Comparison of ENCODE assay signal across 22 cellular contexts in the genomic region with DNA sequence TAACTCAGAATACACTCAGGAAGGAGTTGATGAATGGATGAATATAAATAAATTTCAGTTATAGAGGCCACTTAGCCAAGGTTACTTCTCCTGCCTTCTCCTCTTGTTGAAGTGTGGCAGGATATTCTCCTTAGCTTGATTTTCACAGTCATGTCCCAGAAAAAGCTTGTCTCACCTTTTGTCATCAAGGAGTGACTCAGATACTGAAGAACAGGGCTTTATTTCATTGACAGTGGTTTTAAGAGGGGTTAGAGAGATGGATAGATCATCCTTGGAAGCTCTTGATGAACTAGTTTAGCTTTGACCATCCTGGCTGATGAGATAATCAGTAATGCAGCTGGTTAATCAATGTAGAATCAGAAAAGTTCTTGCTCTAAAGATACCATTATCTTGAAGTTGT. TPM values are rescaled to one million over a fixed set of nuclear protein-coding genes. Genes with fewer than 3 reads are reported as not detected.
DNase-seq lines count a peak whose midpoint lies in the region; ATAC-seq and TF ChIP-seq lines count a peak whose summit lies in the region.
"Had no signal": no experiment of that assay in that cellular context is flagged by ENCODE, and none has a peak within 500 bp of the region (broad histone marks: within the 10 kb centered on the region; RNA-seq: fewer than 3 reads in every experiment).

No MANE protein-coding gene starts in this region.

- H3K27ac ChIP-seq in IMR-90 (ENCODE audit: insufficient read depth, low read length) (no peak overlapping the region), colonic mucosa (no peak overlapping the region)
- H3K27ac ChIP-seq: 22Rv1, KMS-11 had no signal

- no peaks in the 10 kb centered on the region for H3K36me3 Mint-ChIP-seq in activated T-cell treated with anti-CD3 and anti-CD28 coated beads, Interleukin-2, amount 50 U/mL, for 72 hours (ENCODE audit: insufficient read depth in 2 of 2)
- no peaks in the 10 kb centered on the region for H3K36me3 Mint-ChIP-seq in stimulated activated effector memory CD8-positive, alpha-beta T cell treated with anti-CD3 and anti-CD28 coated beads, Interleukin-12 subunit alpha, Interleukin-12 subunit beta, amount 100 ng/mL, for 72 hours

- peak; percentile 34 to 50 for ATAC-seq in activated T-cell treated with anti-CD3 and anti-CD28 coated beads, Interleukin-2, amount 50 U/mL, for 72 hours (replicated peaks in 1 of 2)
- no peak for ATAC-seq in IMR-90 (ENCODE audit: low read depth)
- ATAC-seq in stimulated activated effector memory CD8-positive, alpha-beta T cell treated with anti-CD3 and anti-CD28 coated beads, Interleukin-12 subunit alpha, Interleukin-12 subunit beta, amount 100 ng/mL, for 72 hours: peak; percentile 52
- no peak for ATAC-seq in GM21423 (IDR thresholded peaks at IDR 0.05; ENCODE audit: unreplicated experiment)
- no peak for ATAC-seq in GM18498 (IDR thresholded peaks at IDR 0.05; ENCODE audit: unreplicated experiment)
- ATAC-seq: HepG2 had no signal

- H2BK5ac ChIP-seq in IMR-90 (ENCODE audit: low read depth, low read length, poor library complexity, severe bottlenecking): no peak overlapping the region

- H3K18ac ChIP-seq in IMR-90 (ENCODE audit: low read depth, low read length): no peak overlapping the region

- no peak overlapping the region for H3K4ac ChIP-seq in IMR-90 (ENCODE audit: low read depth, low read length)

- no peak for TF ChIP-seq RAD21 in IMR-90 (IDR thresholded peaks at IDR 0.05; ENCODE audit: low read length)

- no peak overlapping the region for H4K8ac ChIP-seq in IMR-90 (ENCODE audit: low read depth in 2 of 2, low read length in 2 of 2)

- H3K9me3 Mint-ChIP-seq in activated T-cell treated with anti-CD3 and anti-CD28 coated beads, Interleukin-2, amount 50 U/mL, for 72 hours: peaks cover 0 to 2% of the 10 kb centered on the region in 2 donors
- no peaks in the 10 kb centered on the region for H3K9me3 Mint-ChIP-seq in stimulated activated effector memory CD8-positive, alpha-beta T cell treated with anti-CD3 and anti-CD28 coated beads, Interleukin-12 subunit alpha, Interleukin-12 subunit beta, amount 100 ng/mL, for 72 hours
- H3K9me3 Mint-ChIP-seq: H9 had no signal

- TF ChIP-seq CTCF in IMR-90 (conservative IDR thresholded peaks at IDR 0.05; ENCODE audit: low read depth, low read length) (no peak), epithelial cell of esophagus (IDR thresholded peaks at IDR 0.05; ENCODE audit: insufficient read depth, low read depth, low read length, missing control alignments) (no peak), colonic mucosa (IDR thresholded peaks at IDR 0.05) (no peak)

- no peak for DNase-seq in activated T-cell treated with anti-CD3 and anti-CD28 coated beads, Interleukin-2, amount 50 U/mL, for 72 hours
- no peak for DNase-seq in activated T-cell treated with anti-CD3 and anti-CD28 coated beads, Interleukin-2, amount 50 U/mL, for 48 hours
- DNase-seq in IMR-90 (peak; percentile 50), epithelial cell of esophagus (ENCODE audit: low read depth) (peak; percentile 68), colonic mucosa (no peak)
- no peak for DNase-seq in stimulated activated effector memory CD8-positive, alpha-beta T cell treated with anti-CD3 and anti-CD28 coated beads, Interleukin-12 subunit alpha, Interleukin-12 subunit beta, amount 100 ng/mL, for 72 hours (ENCODE audit: low spot score in 2 of 2)
- DNase-seq: COR-L47, DMS 273 treated with DMSO at 0.1 percent for 48 hours, GF-D8, H9, NCI-H1417, NCI-H187, NCI-H2227 treated with DMSO at 0.1 percent for 48 hours, NCI-H510A treated with DMSO at 0.1 percent for 48 hours, NCI-H82, OCI-M1, RPMI8226 had no signal

- no peak overlapping the region for H3K4me3 Mint-ChIP-seq in activated T-cell treated with anti-CD3 and anti-CD28 coated beads, Interleukin-2, amount 50 U/mL, for 72 hours
- no peak overlapping the region for H3K4me3 Mint-ChIP-seq in stimulated activated effector memory CD8-positive, alpha-beta T cell treated with anti-CD3 and anti-CD28 coated beads, Interleukin-12 subunit alpha, Interleukin-12 subunit beta, amount 100 ng/mL, for 72 hours
- H3K4me3 Mint-ChIP-seq: H9 had no signal

- intact Hi-C loops in IMR-90 (cut with micrococcal nuclease): no loop called here
- intact Hi-C loops in colonic mucosa (cut with DNase I): no loop called here

- H3K4me1 Mint-ChIP-seq in activated T-cell treated with anti-CD3 and anti-CD28 coated beads, Interleukin-2, amount 50 U/mL, for 72 hours (ENCODE audit: low read depth): peaks cover 23% of the 10 kb centered on the region
- peaks cover 5% of the 10 kb centered on the region for H3K4me1 Mint-ChIP-seq in stimulated activated effector memory CD8-positive, alpha-beta T cell treated with anti-CD3 and anti-CD28 coated beads, Interleukin-12 subunit alpha, Interleukin-12 subunit beta, amount 100 ng/mL, for 72 hours

- in situ Hi-C loops in IMR-90 (cut with MboI; ENCODE audit: low sequenced_read_pairs): no loop called here

- POLR2A ChIA-PET in IMR-90 (lab: Charles Lee; ENCODE audit: unreplicated experiment): interaction anchor here (0.7 kb wide), 1 partner anchor 49 kb away, joined by 4 read pairs; no protein-coding TSS in a partner anchor

- no peak overlapping the region for H2AK9ac ChIP-seq in IMR-90 (replicated peaks; ENCODE audit: low read depth, low read length, poor library complexity)

- CTCF ChIA-PET in IMR-90 (lab: Yijun Ruan, JAX): interaction anchor here (0.6 to 0.8 kb wide), 2 partner anchors 10 to 1349 kb away, joined by 4 to 5 read pairs; no protein-coding TSS in a partner anchor

- no peak overlapping the region for H4K5ac ChIP-seq in IMR-90 (ENCODE audit: low read depth, low read length)

- no peak overlapping the region for H3K4me2 ChIP-seq in IMR-90 (ENCODE audit: low read depth, low read length)
- H3K4me2 ChIP-seq: KMS-11 had no signal

- H3K27me3 Mint-ChIP-seq in activated T-cell treated with anti-CD3 and anti-CD28 coated beads, Interleukin-2, amount 50 U/mL, for 72 hours (ENCODE audit: low read depth): no peaks in the 10 kb centered on the region

- H4K91ac ChIP-seq in IMR-90 (ENCODE audit: insufficient read depth, low read depth, low read length): no peak overlapping the region

- no peak overlapping the region for H3K56ac ChIP-seq in IMR-90 (ENCODE audit: extremely low read depth, insufficient read depth, low read length)

- H3K79me1 ChIP-seq in IMR-90 (ENCODE audit: low read depth in 1 of 2, low read length in 2 of 2): no peaks in the 10 kb centered on the region

- dilution Hi-C loops in IMR-90 (cut with HindIII; ENCODE audit: low sequenced_read_pairs, unreplicated experiment): no loop called here

- no peak overlapping the region for H2BK120ac ChIP-seq in IMR-90 (ENCODE audit: low read depth, low read length)

- H4K20me1 ChIP-seq in IMR-90 (ENCODE audit: insufficient read depth, low read length): no peaks in the 10 kb centered on the region

- H3K36me3 ChIP-seq in IMR-90 (ENCODE audit: control insufficient read depth, insufficient read depth, low read length) (no peaks in the 10 kb centered on the region), colonic mucosa (no peaks in the 10 kb centered on the region)

- peak overlapping the region; percentile 37; the same call in 1 of the 2 replicates for H3K14ac ChIP-seq in IMR-90 (replicated peaks; ENCODE audit: low read depth, low read length)

- H3K27me3 ChIP-seq in IMR-90 (ENCODE audit: control insufficient read depth, insufficient read depth, low read length): no peaks in the 10 kb centered on the region
- no peaks in the 10 kb centered on the region for H3K27me3 ChIP-seq in colonic mucosa

- no peak overlapping the region for H2BK20ac ChIP-seq in IMR-90 (ENCODE audit: low read depth, low read length)

- H3K23ac ChIP-seq in IMR-90 (ENCODE audit: low read depth, low read length): no peak overlapping the region

- H3K9me1 ChIP-seq in IMR-90 (ENCODE audit: insufficient read depth, low read length): no peaks in the 10 kb centered on the region

- no TSS peak for BruUV-seq in IMR-90 (replicated peaks; lab: Mats Ljungman, UMichigan)

- H3K27ac Mint-ChIP-seq in activated T-cell treated with anti-CD3 and anti-CD28 coated beads, Interleukin-2, amount 50 U/mL, for 72 hours: no peak overlapping the region
- H3K27ac Mint-ChIP-seq in stimulated activated effector memory CD8-positive, alpha-beta T cell treated with anti-CD3 and anti-CD28 coated beads, Interleukin-12 subunit alpha, Interleukin-12 subunit beta, amount 100 ng/mL, for 72 hours: no peak overlapping the region

- H3K4me1 ChIP-seq in IMR-90 (ENCODE audit: control insufficient read depth, insufficient read depth, low read length) (no peaks in the 10 kb centered on the region), colonic mucosa (no peaks in the 10 kb centered on the region)

- H3K9ac ChIP-seq in IMR-90 (ENCODE audit: low read depth, low read length) (no peak overlapping the region), colonic mucosa (ENCODE audit: low read depth in 2 of 2, low read length in 2 of 2) (no peak overlapping the region)
- H3K9ac ChIP-seq: KMS-11 had no signal

- no peaks in the 10 kb centered on the region for H3K9me3 ChIP-seq in IMR-90 (ENCODE audit: control insufficient read depth, insufficient read depth, low read length)
- no peaks in the 10 kb centered on the region for H3K9me3 ChIP-seq in colonic mucosa

- H3K4me3 ChIP-seq in IMR-90 (ENCODE audit: insufficient read depth, low read depth, low read length) (no peak overlapping the region), epithelial cell of esophagus (ENCODE audit: low read length) (no peak overlapping the region), colonic mucosa (no peak overlapping the region)

- TF ChIP-seq POLR2A in IMR-90 (IDR thresholded peaks at IDR 0.05; ENCODE audit: low read depth, low read length): no peak

- peak overlapping the region; percentile 48; the same call in 1 of the 3 replicates for H2BK15ac ChIP-seq in IMR-90 (ENCODE audit: low read depth, low read length)

- H2AK5ac ChIP-seq in IMR-90 (ENCODE audit: low read depth, low read length): 0 out of 2 replicates have a peak overlapping the region, but pooled peaks have one; percentile 4

- H2AFZ ChIP-seq in IMR-90 (replicated peaks; ENCODE audit: low read length, poor library complexity): no peak overlapping the region

RNA-seq across cellular contexts. Expression of gene CFAP54, which starts 35.0 kb away (rescaled TPM):
- under 1 TPM; 0.24 to 0.67 TPM for total RNA-seq in activated T-cell treated with anti-CD3 and anti-CD28 coated beads, Interleukin-2, amount 50 U/mL, for 72 hours
- total RNA-seq in IMR-90 (2012; rRNA removed) (0.18 and 0.28 TPM in 2 replicates), colonic mucosa (under 1 TPM; 0.32 TPM)
- 0.19 and 0.41 TPM in 2 replicates for polyA plus RNA-seq in IMR-90 (2012; rRNA removed)
- polyA plus RNA-seq in IMR-90 (2012; cell fraction: cytosol; rRNA removed): 0.38 and 0.88 TPM in 2 replicates
- 0.35 and 0.91 TPM in 2 replicates for polyA plus RNA-seq in IMR-90 (2012; cell fraction: nucleus; rRNA removed; ENCODE audit: low replicate concordance)
- total RNA-seq: HepG2 had no signal
- polyA plus RNA-seq: HepG2 had no signal

RNA-seq across cellular contexts. Expression of gene CDK17, which starts 54.2 kb away (rescaled TPM):
- 10 to 100 TPM; 54.4 to 61.9 TPM for total RNA-seq in activated T-cell treated with anti-CD3 and anti-CD28 coated beads, Interleukin-2, amount 50 U/mL, for 72 hours
- total RNA-seq in IMR-90 (2012; rRNA removed) (50.2 and 58.9 TPM in 2 replicates), colonic mucosa (10 to 100 TPM; 13.2 to 23.4 TPM)
- polyA plus RNA-seq in IMR-90 (2012; rRNA removed): 14.5 and 15.4 TPM in 2 replicates
- 6.0 and 8.4 TPM in 2 replicates for polyA plus RNA-seq in IMR-90 (2012; cell fraction: cytosol; rRNA removed)
- 8.1 and 41.6 TPM in 2 replicates for polyA plus RNA-seq in IMR-90 (2012; cell fraction: nucleus; rRNA removed; ENCODE audit: low replicate concordance)

Comparison
In these comparisons a context has a peak if more than half of its experiments do, and no peak if none do; other contexts are left out.
1. ATAC-seq: peak in activated T-cell treated with anti-CD3 and anti-CD28 coated beads, Interleukin-2, amount 50 U/mL, for 72 hours (2 of 2) and stimulated activated effector memory CD8-positive, alpha-beta T cell treated with anti-CD3 and anti-CD28 coated beads, Interleukin-12 subunit alpha, Interleukin-12 subunit beta, amount 100 ng/mL, for 72 hours (single experiment); none in IMR-90 (single experiment), GM21423 (single experiment) and GM18498 (single experiment).
2. DNase-seq: peak in IMR-90 (single experiment) and epithelial cell of esophagus (single experiment); none in activated T-cell treated with anti-CD3 and anti-CD28 coated beads, Interleukin-2, amount 50 U/mL, for 72 hours (0 of 2), activated T-cell treated with anti-CD3 and anti-CD28 coated beads, Interleukin-2, amount 50 U/mL, for 48 hours (0 of 2), stimulated activated effector memory CD8-positive, alpha-beta T cell treated with anti-CD3 and anti-CD28 coated beads, Interleukin-12 subunit alpha, Interleukin-12 subunit beta, amount 100 ng/mL, for 72 hours (0 of 2) and colonic mucosa (single experiment).